12 cellular contexts compared by ENCODE assay signal in genomic region chr4:169315530-169316306, GRCh38. TPM values are rescaled to one million over a fixed set of nuclear protein-coding genes. Genes with fewer than 3 reads are reported as not detected.
DNase-seq lines count a peak whose midpoint lies in the region; ATAC-seq, FAIRE-seq and TF ChIP-seq lines count a peak whose summit lies in the region.
"Had no signal": no experiment of that assay in that cellular context is flagged by ENCODE, and none has a peak within 500 bp of the region (broad histone marks: within the 10 kb centered on the region; RNA-seq: fewer than 3 reads in every experiment).

No MANE protein-coding gene starts in this region.

- in situ Hi-C loops in gastrocnemius medialis (cut with MboI; ENCODE audit: low sequenced_read_pairs in 4 of 4), result no loop called here

- FAIRE-seq in astrocyte (lab: Jason Lieb, UNC), result no peak

- peaks cover 24% of the 10 kb centered on the region for H3K4me1 ChIP-seq in cardiac muscle cell (ENCODE audit: low read depth)
- peaks cover 18% of the 10 kb centered on the region for H3K4me1 ChIP-seq in astrocyte (ENCODE audit: insufficient read depth, low read length)
- peaks cover 13 to 18% of the 10 kb centered on the region in 2 donors for H3K4me1 ChIP-seq in gastrocnemius medialis

- H2AFZ ChIP-seq in astrocyte (ENCODE audit: low read depth, low read length), result peak overlapping the region; percentile 26

- H3K27me3 Mint-ChIP-seq in astrocyte (ENCODE audit: low read depth, unreplicated experiment) (peaks cover 6% of the 10 kb centered on the region), type B pancreatic cell (peaks cover 9% of the 10 kb centered on the region)
- peaks cover 4% of the 10 kb centered on the region for H3K27me3 Mint-ChIP-seq in activated CD8-positive, alpha-beta T cell treated with anti-CD3 and anti-CD28 coated beads, Interleukin-2, amount 10 ng/mL, durations not matched to agents 7 days and 5 days (ENCODE audit: low read depth)

- TF ChIP-seq POLR2A in gastrocnemius medialis (IDR thresholded peaks at IDR 0.05), result no peak

- H3K9ac ChIP-seq in astrocyte (ENCODE audit: low read length), result peak overlapping the region; percentile 40
- H3K9ac ChIP-seq: KMS-11 had no signal

- H3K36me3 ChIP-seq in cardiac muscle cell, result no peaks in the 10 kb centered on the region
- no peaks in the 10 kb centered on the region for H3K36me3 ChIP-seq in astrocyte (ENCODE audit: insufficient read depth, low read length)
- no peaks in the 10 kb centered on the region for H3K36me3 ChIP-seq in gastrocnemius medialis

- H3K4me3 Mint-ChIP-seq in astrocyte (ENCODE audit: unreplicated experiment), result no peak overlapping the region
- peak overlapping the region; percentile 9 for H3K4me3 Mint-ChIP-seq in type B pancreatic cell
- no peak overlapping the region for H3K4me3 Mint-ChIP-seq in activated CD8-positive, alpha-beta T cell treated with anti-CD3 and anti-CD28 coated beads, Interleukin-2, amount 10 ng/mL, durations not matched to agents 7 days and 5 days
- H3K4me3 Mint-ChIP-seq: CD8-positive, alpha-beta T cell; memory B cell had no signal

- intact Hi-C loops in Right ventricle myocardium inferior (cut with DNase I), result no loop called here
- intact Hi-C loops in gastrocnemius medialis (cut with DNase I; ENCODE audit: low total_unique reads), result no loop called here

- POLR2A ChIA-PET in activated CD8-positive, alpha-beta T cell treated with anti-CD3 and anti-CD28 coated beads, Interleukin-2, amount 10 ng/mL, durations not matched to agents 7 days and 5 days (lab: Charles Lee), result no interaction called here

- H3K4me3 ChIP-seq in cardiac muscle cell (no peak overlapping the region), astrocyte (ENCODE audit: insufficient read depth, low read depth, low read length) (no peak overlapping the region), gastrocnemius medialis (no peak overlapping the region)

- TF ChIP-seq CTCF in cardiac muscle cell (IDR thresholded peaks at IDR 0.05; ENCODE audit: low read depth, low read length) (no peak), astrocyte (IDR thresholded peaks at IDR 0.05; ENCODE audit: insufficient read depth, low read depth, low read length) (no peak), type B pancreatic cell (conservative IDR thresholded peaks at IDR 0.05) (no peak), gastrocnemius medialis (IDR thresholded peaks at IDR 0.05 in 4 of 5, conservative IDR thresholded peaks at IDR 0.05 in 1 of 5) (no peak)

- H3K27ac Mint-ChIP-seq in astrocyte (ENCODE audit: unreplicated experiment) (no peak overlapping the region), type B pancreatic cell (no peak overlapping the region)
- no peak overlapping the region for H3K27ac Mint-ChIP-seq in activated CD8-positive, alpha-beta T cell treated with anti-CD3 and anti-CD28 coated beads, Interleukin-2, amount 10 ng/mL, durations not matched to agents 7 days and 5 days
- H3K27ac Mint-ChIP-seq: CD8-positive, alpha-beta T cell; memory B cell had no signal

- no peaks in the 10 kb centered on the region for H3K79me2 ChIP-seq in astrocyte (ENCODE audit: insufficient read depth, low read length)

- no peaks in the 10 kb centered on the region for H3K36me3 Mint-ChIP-seq in astrocyte (ENCODE audit: low read depth, unreplicated experiment)
- H3K36me3 Mint-ChIP-seq in type B pancreatic cell, result no peaks in the 10 kb centered on the region
- H3K36me3 Mint-ChIP-seq in activated CD8-positive, alpha-beta T cell treated with anti-CD3 and anti-CD28 coated beads, Interleukin-2, amount 10 ng/mL, durations not matched to agents 7 days and 5 days (ENCODE audit: low read depth), result no peaks in the 10 kb centered on the region
- H3K36me3 Mint-ChIP-seq: CD8-positive, alpha-beta T cell had no signal

- no peaks in the 10 kb centered on the region for H4K20me1 ChIP-seq in astrocyte (ENCODE audit: insufficient read depth, low read length)

- peak overlapping the region; percentile 72 for H3K4me2 ChIP-seq in astrocyte (ENCODE audit: low read length)
- H3K4me2 ChIP-seq: KMS-11 had no signal

- H3K4me1 Mint-ChIP-seq in astrocyte (ENCODE audit: low read depth, unreplicated experiment) (peaks cover 16% of the 10 kb centered on the region), type B pancreatic cell (ENCODE audit: unreplicated experiment) (peaks cover 34% of the 10 kb centered on the region)
- H3K4me1 Mint-ChIP-seq in activated CD8-positive, alpha-beta T cell treated with anti-CD3 and anti-CD28 coated beads, Interleukin-2, amount 10 ng/mL, durations not matched to agents 7 days and 5 days (ENCODE audit: low read depth), result no peaks in the 10 kb centered on the region
- H3K4me1 Mint-ChIP-seq: memory B cell had no signal

- peak; percentile 40 to 66 for DNase-seq in cardiac muscle cell (ENCODE audit: low read depth in 1 of 2, low spot score in 1 of 2)
- no peak for DNase-seq in Right ventricle myocardium inferior (ENCODE audit: missing footprints)
- DNase-seq in astrocyte (ENCODE audit: low read depth), result peak; percentile 74
- peak; percentile 39 for DNase-seq in kidney tubule cell (ENCODE audit: low spot score)
- no peak for DNase-seq in type B pancreatic cell (ENCODE audit: extremely low spot score, unreplicated experiment)
- no peak for DNase-seq in activated CD8-positive, alpha-beta T cell treated with anti-CD3 and anti-CD28 coated beads, Interleukin-2, amount 10 ng/mL, durations not matched to agents 7 days and 5 days
- no peak for DNase-seq in gastrocnemius medialis
- DNase-seq: CD8-positive, alpha-beta T cell; cortex of kidney had no signal

- H3K9me3 Mint-ChIP-seq in astrocyte (ENCODE audit: unreplicated experiment) (peaks cover 5% of the 10 kb centered on the region), type B pancreatic cell (peaks cover 5% of the 10 kb centered on the region)
- no peaks in the 10 kb centered on the region for H3K9me3 Mint-ChIP-seq in activated CD8-positive, alpha-beta T cell treated with anti-CD3 and anti-CD28 coated beads, Interleukin-2, amount 10 ng/mL, durations not matched to agents 7 days and 5 days (ENCODE audit: insufficient read depth)
- H3K9me3 Mint-ChIP-seq: CD8-positive, alpha-beta T cell had no signal

- ATAC-seq in Right ventricle myocardium inferior, result no peak
- no peak for ATAC-seq in activated CD8-positive, alpha-beta T cell treated with anti-CD3 and anti-CD28 coated beads, Interleukin-2, amount 10 ng/mL, durations not matched to agents 7 days and 5 days
- no peak for ATAC-seq in GM19452 (IDR thresholded peaks at IDR 0.05; ENCODE audit: unreplicated experiment)
- ATAC-seq in gastrocnemius medialis, result no peak
- ATAC-seq: CD8-positive, alpha-beta T cell had no signal

- H3K27ac ChIP-seq in cardiac muscle cell, result peak overlapping the region; percentile 31
- H3K27ac ChIP-seq in astrocyte (ENCODE audit: low read depth, low read length), result peak overlapping the region; percentile 38
- peak overlapping the region in 2 of 4 donors; percentile 3 to 11 for H3K27ac ChIP-seq in gastrocnemius medialis
- H3K27ac ChIP-seq: KMS-11 had no signal

- H3K27me3 ChIP-seq in cardiac muscle cell (no peaks in the 10 kb centered on the region), astrocyte (ENCODE audit: insufficient read depth, low read length) (no peaks in the 10 kb centered on the region), gastrocnemius medialis (no peaks in the 10 kb centered on the region)

- CTCF ChIA-PET in activated CD8-positive, alpha-beta T cell treated with anti-CD3 and anti-CD28 coated beads, Interleukin-2, amount 10 ng/mL, durations not matched to agents 7 days and 5 days (lab: Charles Lee), result no interaction called here

- no peaks in the 10 kb centered on the region for H3K9me3 ChIP-seq in cardiac muscle cell (ENCODE audit: low read depth)
- H3K9me3 ChIP-seq in astrocyte (ENCODE audit: insufficient read depth, low read depth, low read length), result no peaks in the 10 kb centered on the region
- H3K9me3 ChIP-seq in gastrocnemius medialis, result no peaks in the 10 kb centered on the region

RNA-seq across cellular contexts. Expression of gene SH3RF1, which starts 45.0 kb away (rescaled TPM):
- total RNA-seq in cardiac muscle cell (4.3 and 4.8 TPM in 2 replicates), Right ventricle myocardium inferior (8.8 TPM), astrocyte (20.8 and 25.9 TPM in 2 replicates), type B pancreatic cell (ENCODE audit: low replicate concordance) (18.8 and 21.6 TPM in 2 replicates), gastrocnemius medialis (10 to 100 TPM; 12.6 to 27.0 (median 13.4) TPM)
- 3.4 and 4.4 TPM in 2 replicates for polyA plus RNA-seq in cardiac muscle cell
- under 1 TPM; 0.08 to 0.18 TPM for total RNA-seq in activated CD8-positive, alpha-beta T cell treated with anti-CD3 and anti-CD28 coated beads, Interleukin-2, amount 10 ng/mL, durations not matched to agents 7 days and 5 days
- total RNA-seq: CD8-positive, alpha-beta T cell had no signal

Comparison
In these comparisons a context has a peak if more than half of its experiments do, and no peak if none do; other contexts are left out.
1. DNase-seq: peak in cardiac muscle cell (2 of 2), astrocyte (single experiment) and kidney tubule cell (single experiment); none in Right ventricle myocardium inferior (single experiment), type B pancreatic cell (single experiment), activated CD8-positive, alpha-beta T cell treated with anti-CD3 and anti-CD28 coated beads, Interleukin-2, amount 10 ng/mL, durations not matched to agents 7 days and 5 days (single experiment) and gastrocnemius medialis (0 of 2).